ENCODE assay signal across 23 cellular contexts in the genomic region with DNA sequence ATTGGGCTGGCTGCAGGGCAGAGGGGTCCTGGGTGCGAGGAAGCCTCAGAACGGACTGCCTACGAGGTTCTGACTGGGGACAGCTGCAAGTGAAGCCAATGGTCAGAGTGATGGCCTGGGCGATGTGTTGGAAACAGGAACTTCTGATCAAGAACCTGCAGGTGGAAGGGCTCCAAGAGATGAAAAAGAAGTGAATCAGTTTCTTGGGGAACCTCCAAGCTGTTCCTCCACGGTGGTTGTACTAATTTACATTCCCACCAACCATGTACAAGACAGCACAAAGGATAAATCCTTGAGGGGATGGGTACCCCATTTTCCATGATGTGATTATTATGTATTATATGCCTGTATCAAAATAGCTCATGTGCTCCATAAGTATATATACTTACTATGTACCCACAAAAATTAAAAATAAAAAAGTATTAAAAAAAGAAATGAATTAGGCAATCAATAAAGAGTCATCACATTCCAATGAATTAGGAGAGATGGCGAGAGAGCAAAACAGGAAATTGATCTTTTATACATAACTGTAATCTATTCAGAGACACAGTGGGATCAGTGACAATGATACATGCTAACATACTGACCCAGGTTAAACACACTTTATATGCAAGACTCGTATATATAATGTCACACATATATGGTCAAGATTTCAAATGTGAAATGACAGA. TPM values are rescaled to one million over a fixed set of nuclear protein-coding genes. Genes with fewer than 3 reads are reported as not detected.
A peak's percentile ranks its signal among the peaks of the same experiment; 100 is the strongest.
DNase-seq lines count a peak whose midpoint lies in the region; FAIRE-seq and TF ChIP-seq lines count a peak whose summit lies in the region.
"Had no signal": no experiment of that assay in that cellular context is flagged by ENCODE, and none has a peak within 500 bp of the region (broad histone marks: within the 10 kb centered on the region; RNA-seq: fewer than 3 reads in every experiment).

No MANE protein-coding gene starts in this region.

- H2BK120ac ChIP-seq in H1 (replicated peaks; ENCODE audit: low read depth, low read length), result no peak overlapping the region

- H3K27ac ChIP-seq in ACC112 (ENCODE audit: low read depth, low read length) (peak overlapping the region; percentile 30), H1 (ENCODE audit: low read depth, low read length) (no peak overlapping the region), neural progenitor cell (no peak overlapping the region), vagina (no peak overlapping the region)
- H3K27ac ChIP-seq: adrenal gland, dorsolateral prefrontal cortex, stomach, upper lobe of left lung had no signal

- H3K27ac Mint-ChIP-seq in HFFc6 (peak overlapping the region; percentile 79), mesothelial cell of epicardium (peak overlapping the region; percentile 72), neural progenitor cell (no peak overlapping the region)
- H3K27ac Mint-ChIP-seq: CD4-positive, CD25-positive, alpha-beta regulatory T cell; immature natural killer cell; naive B cell had no signal

- WGBS in H1 (ENCODE audit: extremely low coverage in 1 of 2, insufficient coverage in 1 of 2, insufficient read length in 1 of 2, insufficient replicate concordance in 2 of 2, low coverage in 1 of 2, low lambda C conversion rate in 2 of 2, missing lambda C conversion rate in 1 of 2), 2 experiments, result 94% methylated on average over 7 of the region's 7 CpGs; no CpG with 5 or more reads in 1 of the 2 experiments

- H3K9ac ChIP-seq in H1 (replicated peaks in 1 of 4; ENCODE audit: extremely low read depth in 1 of 4, low read depth in 3 of 4, low read length in 3 of 4) (no peak overlapping the region), neural progenitor cell (no peak overlapping the region)

- H3K4me2 ChIP-seq in H1 (ENCODE audit: insufficient read depth in 1 of 2, low read depth in 2 of 2, low read length in 2 of 2), result no peak overlapping the region
- no peak overlapping the region for H3K4me2 ChIP-seq in neural progenitor cell

- H4K8ac ChIP-seq in H1 (ENCODE audit: extremely low read depth, insufficient read depth, low read length), result no peak overlapping the region

- no peak overlapping the region for H3K14ac ChIP-seq in H1 (ENCODE audit: insufficient read length)

- H3K9me3 ChIP-seq in H1 (ENCODE audit: insufficient read depth in 2 of 2, low read depth in 1 of 2, low read length in 1 of 2) (no peaks in the 10 kb centered on the region), neural progenitor cell (ENCODE audit: low read depth) (no peaks in the 10 kb centered on the region), vagina (no peaks in the 10 kb centered on the region)
- H3K9me3 ChIP-seq: adrenal gland, stomach, upper lobe of left lung had no signal

- 0 out of 2 replicates have a peak, but pooled peaks cover 2% of the 10 kb centered on the region for H3K36me3 ChIP-seq in ACC112 (ENCODE audit: insufficient read depth, low read length)
- H3K36me3 ChIP-seq in H1 (ENCODE audit: control insufficient read depth in 2 of 4, insufficient read depth in 4 of 4, low read length in 3 of 4), result no peaks in the 10 kb centered on the region
- no peaks in the 10 kb centered on the region for H3K36me3 ChIP-seq in neural progenitor cell
- no peaks in the 10 kb centered on the region for H3K36me3 ChIP-seq in vagina
- H3K36me3 ChIP-seq: adrenal gland, stomach, upper lobe of left lung had no signal

- H2BK15ac ChIP-seq in H1 (ENCODE audit: low read length), result no peak overlapping the region

- H3K56ac ChIP-seq in H1 (replicated peaks; ENCODE audit: insufficient read length, low read depth, low read length), result no peak overlapping the region

- H3K27me3 ChIP-seq in ACC112 (ENCODE audit: insufficient read depth, low read length) (no peaks in the 10 kb centered on the region), H1 (replicated peaks in 1 of 4; ENCODE audit: control insufficient read depth in 3 of 4, extremely low read depth in 1 of 4, insufficient read depth in 3 of 4, low read length in 3 of 4) (no peaks in the 10 kb centered on the region), neural progenitor cell (no peaks in the 10 kb centered on the region), vagina (no peaks in the 10 kb centered on the region)
- H3K27me3 ChIP-seq: adrenal gland, dorsolateral prefrontal cortex, stomach, upper lobe of left lung had no signal

- peaks cover 7% of the 10 kb centered on the region; the same call in 1 of the 2 replicates for H3K79me1 ChIP-seq in H1 (ENCODE audit: low read depth, low read length)

- TF ChIP-seq RAD21 in H1 (IDR thresholded peaks at IDR 0.05 in 1 of 2, conservative IDR thresholded peaks at IDR 0.05 in 1 of 2; ENCODE audit: low read depth in 2 of 2, low read length in 2 of 2), result no peak

- H3K9me3 Mint-ChIP-seq in HFFc6 (no peaks in the 10 kb centered on the region), mesothelial cell of epicardium (peaks cover 2% of the 10 kb centered on the region), neural progenitor cell (peaks cover 2% of the 10 kb centered on the region)
- H3K9me3 Mint-ChIP-seq: immature natural killer cell had no signal

- no peak overlapping the region for H3K18ac ChIP-seq in H1 (ENCODE audit: extremely low read depth, low read length)

- H3K36me3 Mint-ChIP-seq in HFFc6 (ENCODE audit: low read depth) (peaks cover 7% of the 10 kb centered on the region; the same call in 1 of the 2 replicates), mesothelial cell of epicardium (peaks cover 3% of the 10 kb centered on the region), neural progenitor cell (no peaks in the 10 kb centered on the region)
- H3K36me3 Mint-ChIP-seq: CD4-positive, CD25-positive, alpha-beta regulatory T cell; immature natural killer cell; naive B cell had no signal

- TF ChIP-seq CTCF in HFFc6 (IDR thresholded peaks at IDR 0.05) (no peak), H1 (IDR thresholded peaks at IDR 0.05; ENCODE audit: control extremely low read depth in 1 of 3, insufficient read depth in 1 of 3, low read depth in 1 of 3, low read length in 3 of 3) (no peak), mesothelial cell of epicardium (IDR thresholded peaks at IDR 0.05; ENCODE audit: unreplicated experiment) (no peak), neural progenitor cell (IDR thresholded peaks at IDR 0.05) (no peak), vagina (IDR thresholded peaks at IDR 0.05) (no peak)

- H3K27me3 Mint-ChIP-seq in HFFc6 (ENCODE audit: insufficient read depth) (peaks cover 3% of the 10 kb centered on the region), mesothelial cell of epicardium (ENCODE audit: low read depth) (no peaks in the 10 kb centered on the region), neural progenitor cell (ENCODE audit: insufficient read depth, low read depth) (no peaks in the 10 kb centered on the region)

- H2AFZ ChIP-seq in ACC112 (ENCODE audit: low read length, unreplicated experiment) (no peak overlapping the region), H1 (ENCODE audit: low read length) (no peak overlapping the region), neural progenitor cell (replicated peaks) (no peak overlapping the region)

- 0 out of 2 replicates have a peak overlapping the region, but pooled peaks have one; percentile 11 for H2BK5ac ChIP-seq in H1 (ENCODE audit: low read depth, low read length)

- no peak overlapping the region for H2AK5ac ChIP-seq in H1 (ENCODE audit: low read depth, low read length)

- H3K4me3 ChIP-seq in ACC112 (ENCODE audit: low read depth, low read length) (no peak overlapping the region), H1 (ENCODE audit: extremely low read depth in 1 of 4, insufficient read depth in 2 of 4, low read depth in 3 of 4, low read length in 4 of 4) (no peak overlapping the region), neural progenitor cell (no peak overlapping the region), vagina (no peak overlapping the region)
- H3K4me3 ChIP-seq: adrenal gland, dorsolateral prefrontal cortex, stomach, upper lobe of left lung had no signal

- no peak for TF ChIP-seq EP300 in H1 (IDR thresholded peaks at IDR 0.05; ENCODE audit: borderline replicate concordance in 1 of 2, low read depth in 2 of 2, low read length in 2 of 2)

- no peak overlapping the region for H2BK20ac ChIP-seq in H1 (ENCODE audit: low read length)

- no peaks in the 10 kb centered on the region for H3K23me2 ChIP-seq in H1 (ENCODE audit: low read depth, low read length)

- peaks cover 28% of the 10 kb centered on the region for H3K4me1 ChIP-seq in ACC112 (ENCODE audit: control insufficient read depth, insufficient read depth, low read length, unreplicated experiment)
- H3K4me1 ChIP-seq in H1 (replicated peaks in 1 of 4; ENCODE audit: control insufficient read depth in 3 of 4, insufficient read depth in 4 of 4, low read length in 3 of 4), result peaks cover 0 to 6% (median under 1%) of the 10 kb centered on the region in 4 experiments; a peak in 2 of 7 replicates
- H3K4me1 ChIP-seq in neural progenitor cell, result peaks cover 16% of the 10 kb centered on the region
- peaks cover 5% of the 10 kb centered on the region for H3K4me1 ChIP-seq in vagina

- H3F3A ChIP-seq in neural progenitor cell (ENCODE audit: low read depth), result peaks cover 4% of the 10 kb centered on the region

- no peak overlapping the region for H4K91ac ChIP-seq in H1 (replicated peaks; ENCODE audit: insufficient read length, low read length)

- H4K20me1 ChIP-seq in H1 (replicated peaks in 1 of 2; ENCODE audit: control insufficient read depth in 1 of 2, insufficient read depth in 2 of 2, low read length in 2 of 2) (peaks cover 0 to 6% of the 10 kb centered on the region in 2 experiments), neural progenitor cell (ENCODE audit: low read depth) (no peaks in the 10 kb centered on the region)

- H3K4me1 Mint-ChIP-seq in HFFc6 (ENCODE audit: low read depth) (peaks cover 93% of the 10 kb centered on the region), mesothelial cell of epicardium (peaks cover 20% of the 10 kb centered on the region), neural progenitor cell (peaks cover 2% of the 10 kb centered on the region)
- H3K4me1 Mint-ChIP-seq: CD4-positive, CD25-positive, alpha-beta regulatory T cell; immature natural killer cell; naive B cell had no signal

- H4K5ac ChIP-seq in H1 (ENCODE audit: insufficient read length, low read depth, low read length), result no peak overlapping the region

- H3K79me2 ChIP-seq in ACC112 (ENCODE audit: control insufficient read depth, insufficient read depth, low read length, unreplicated experiment), result peaks cover 84% of the 10 kb centered on the region
- H3K79me2 ChIP-seq in H1 (ENCODE audit: control insufficient read depth in 1 of 2, insufficient read depth in 2 of 2, low read length in 2 of 2), result peaks cover 3 to 78% of the 10 kb centered on the region in 2 experiments
- peaks cover 79% of the 10 kb centered on the region for H3K79me2 ChIP-seq in neural progenitor cell (ENCODE audit: low read depth)

- TF ChIP-seq POLR2A in H1 (IDR thresholded peaks at IDR 0.05; ENCODE audit: control extremely low read depth in 1 of 2, low read depth in 2 of 2, low read length in 2 of 2) (no peak), vagina (IDR thresholded peaks at IDR 0.05) (no peak)

- no peak for FAIRE-seq in H1 (lab: Jason Lieb, UNC)
- FAIRE-seq: small intestine had no signal

- peak overlapping the region; percentile 58 for H3K4me3 Mint-ChIP-seq in HFFc6
- H3K4me3 Mint-ChIP-seq in mesothelial cell of epicardium, result no peak overlapping the region
- no peak overlapping the region for H3K4me3 Mint-ChIP-seq in neural progenitor cell
- H3K4me3 Mint-ChIP-seq: CD4-positive, CD25-positive, alpha-beta regulatory T cell; immature natural killer cell; naive B cell had no signal

- POLR2A ChIA-PET in H1 (lab: Charles Lee; ENCODE audit: partially characterized antibody), result interaction anchor here (1.4 kb wide), 1 partner anchor 58 kb away, joined by 5 read pairs; the partner anchor contains the start of gene PTPN14

- CTCF ChIA-PET in H1 (lab: Charles Lee; ENCODE audit: partially characterized antibody), result interaction anchor here (1.2 to 1.3 kb wide), 3 partner anchors 21 to 161 kb away, joined by 3 read pairs; no protein-coding TSS in a partner anchor

- H3K4ac ChIP-seq in H1 (replicated peaks; ENCODE audit: insufficient read length, low read depth, low read length), result no peak overlapping the region

- intact Hi-C loops in vagina (cut with DNase I), result no loop called here

- H3K23ac ChIP-seq in H1 (ENCODE audit: insufficient read length), result no peak overlapping the region

- DNase-seq in HFFc6 (peak; percentile 49), H1 (ENCODE audit: low read depth in 1 of 2, low spot score in 2 of 2) (no peak), mesothelial cell of epicardium (ENCODE audit: low spot score in 2 of 2, unreplicated experiment in 2 of 2) (no peak), NCI-H2081 treated with DMSO at 0.1 percent for 48 hours (lab: John Stamatoyannopoulos, UW) (no peak), neural progenitor cell (ENCODE audit: low spot score) (no peak), occipital lobe (lab: John Stamatoyannopoulos, UW) (no peak), vagina (ENCODE audit: extremely low spot score in 2 of 2) (no peak)
- DNase-seq: activated CD4-positive, alpha-beta T cell treated with anti-CD3 and anti-CD28 coated beads for 48 hours; activated effector memory CD4-positive, alpha-beta T cell treated with Interleukin-2 at 50 U/mL for 16 hours; adrenal gland; caudate nucleus; CD4-positive, CD25-positive, alpha-beta regulatory T cell; DMS153; dorsolateral prefrontal cortex; immature natural killer cell; naive B cell; NCI-H524 treated with DMSO at 0.1 percent for 48 hours; posterior cingulate gyrus; small intestine; stimulated activated CD4-positive, alpha-beta T cell treated with anti-CD3 and anti-CD28 coated beads, Interleukin-2, amount 100 ng/mL, for 48 hours; stomach; upper lobe of left lung had no signal

- H2BK12ac ChIP-seq in H1 (ENCODE audit: low read depth, low read length), result no peak overlapping the region

RNA-seq across cellular contexts. Expression of gene PTPN14, which starts 58.1 kb away (rescaled TPM):
- 100 to 1,000 TPM in 4 of 6 experiments, 10 to 100 TPM in 2; 93.6 to 140 (median 106) TPM for total RNA-seq in HFFc6 (2021; fragmentation: NEBNext Ultra II Directional; extraction: Animal tissue kit (Norgen Biotek cat#: 25700))
- total RNA-seq in H1 (2021; fragmentation: NEBNext Ultra II Directional; extraction: Animal tissue kit (Norgen Biotek cat#: 25700)), result 77.4 and 93.6 TPM in 2 replicates
- 14.4 and 19.8 TPM in 2 replicates for polyA plus RNA-seq in H1 (2011; rRNA removed)
- polyA plus RNA-seq in H1 (2011; cell fraction: cytosol; rRNA removed), result 15.5 TPM
- 38.0 TPM for polyA plus RNA-seq in H1 (2011; cell fraction: nucleus; rRNA removed)
- 11.9 to 20.9 TPM (median 16.0 TPM) in 4 replicates for polyA plus RNA-seq in H1 (2012, experiment 1 of 2)
- 2.1 TPM for polyA plus RNA-seq in H1 (2012, experiment 2 of 2)
- 22.6 TPM for polyA plus RNA-seq in H1 (2013, experiment 1 of 2)
- 21.4 TPM for polyA plus RNA-seq in H1 (2013, experiment 2 of 2)
- polyA minus RNA-seq in H1 (2011; rRNA and poly(A)+ RNA removed), result 76.1 and 85.9 TPM in 2 replicates
- polyA minus RNA-seq in H1 (2011; cell fraction: cytosol; rRNA and poly(A)+ RNA removed), result 44.8 TPM
- 80.0 TPM for polyA minus RNA-seq in H1 (2011; cell fraction: nucleus; rRNA and poly(A)+ RNA removed)
- 71.8 to 75.8 TPM (median 74.9 TPM) in 3 replicates for total RNA-seq in mesothelial cell of epicardium
- total RNA-seq in neural progenitor cell (ENCODE audit: low replicate concordance), result 27.3 and 28.3 TPM in 2 replicates
- 2.7 TPM for total RNA-seq in occipital lobe
- 24.3 TPM for total RNA-seq in vagina
